Comparison of ENCODE assay signal across 9 cellular contexts in genomic region chr2:201860541-201861154, GRCh38. TPM values are rescaled to one million over a fixed set of nuclear protein-coding genes. Genes with fewer than 3 reads are reported as not detected.
A peak's percentile ranks its signal among the peaks of the same experiment; 100 is the strongest.
DNase-seq lines count a peak whose midpoint lies in the region; ATAC-seq, FAIRE-seq and TF ChIP-seq lines count a peak whose summit lies in the region.
"Had no signal": no experiment of that assay in that cellular context is flagged by ENCODE, and none has a peak within 500 bp of the region (broad histone marks: within the 10 kb centered on the region; RNA-seq: fewer than 3 reads in every experiment).

No MANE protein-coding gene starts in this region.

- no peaks in the 10 kb centered on the region for H3K36me3 ChIP-seq in CD8-positive, alpha-beta T cell (ENCODE audit: insufficient read depth, low read length)

- peaks cover 19% of the 10 kb centered on the region for H3K4me1 Mint-ChIP-seq in CD8-positive, alpha-beta T cell (ENCODE audit: low read depth)
- peaks cover 18% of the 10 kb centered on the region for H3K4me1 Mint-ChIP-seq in activated T-helper 1 cell treated with anti-CD3 and anti-CD28 coated beads, Interleukin-12 subunit alpha, Interleukin-12 subunit beta, Interleukin-2, Interleukin-4 antibody, amounts not matched to agents 30 ng/mL and 10 ng/mL and 1 ng/mL, durations not matched to agents 14 hours and 24 hours and 36 hours (ENCODE audit: low read depth)

- POLR2A ChIA-PET in CD8-positive, alpha-beta T cell (lab: Charles Lee), result interaction anchor here (0.6 to 0.7 kb wide), 2 partner anchors 44 to 70 kb away, joined by 3 read pairs; no protein-coding TSS in a partner anchor

- H3K4me3 Mint-ChIP-seq in CD8-positive, alpha-beta T cell, result no peak overlapping the region
- H3K4me3 Mint-ChIP-seq in activated T-helper 1 cell treated with anti-CD3 and anti-CD28 coated beads, Interleukin-12 subunit alpha, Interleukin-12 subunit beta, Interleukin-2, Interleukin-4 antibody, amounts not matched to agents 30 ng/mL and 10 ng/mL and 1 ng/mL, durations not matched to agents 14 hours and 24 hours and 36 hours, result no peak overlapping the region

- DNase-seq in CD8-positive, alpha-beta T cell, result peak in 5 of 7 experiments; percentile 3 to 52 (median 31)
- peak; percentile 72 for DNase-seq in HT-29 (ENCODE audit: low spot score)
- DNase-seq in NOMO-1 treated with DMSO at 0.1 percent for 48 hours (lab: John Stamatoyannopoulos, UW; ENCODE audit: unreplicated experiment), result peak; percentile 58
- peak; percentile 10 for DNase-seq in activated T-helper 1 cell treated with anti-CD3 and anti-CD28 coated beads, Interleukin-12 subunit alpha, Interleukin-12 subunit beta, Interleukin-2, Interleukin-4 antibody, amounts not matched to agents 30 ng/mL and 10 ng/mL and 1 ng/mL, durations not matched to agents 14 hours and 24 hours and 36 hours (ENCODE audit: low spot score)
- peak; percentile 43 to 67 for DNase-seq in frontal cortex (ENCODE audit: low spot score in 2 of 2)
- DNase-seq in nucleus accumbens (lab: John Stamatoyannopoulos, UW), result peak in 42 of 56 donors; percentile 2 to 73 (median 26)

- H3K4me3 ChIP-seq in CD8-positive, alpha-beta T cell (ENCODE audit: low read depth, low read length), result no peak overlapping the region

- FAIRE-seq in frontal cortex (lab: Jason Lieb, UNC), result peak; percentile 10

- H3K27ac Mint-ChIP-seq in CD8-positive, alpha-beta T cell, result no peak overlapping the region
- no peak overlapping the region for H3K27ac Mint-ChIP-seq in activated T-helper 1 cell treated with anti-CD3 and anti-CD28 coated beads, Interleukin-12 subunit alpha, Interleukin-12 subunit beta, Interleukin-2, Interleukin-4 antibody, amounts not matched to agents 30 ng/mL and 10 ng/mL and 1 ng/mL, durations not matched to agents 14 hours and 24 hours and 36 hours

- H3K4me1 ChIP-seq in CD8-positive, alpha-beta T cell (ENCODE audit: insufficient read depth, low read length), result peaks cover 16% of the 10 kb centered on the region

- peak; percentile 75 for TF ChIP-seq CTCF in CD8-positive, alpha-beta T cell (IDR thresholded peaks at IDR 0.05)

- peaks cover 36% of the 10 kb centered on the region for H3K27me3 Mint-ChIP-seq in CD8-positive, alpha-beta T cell (ENCODE audit: low read depth)
- peaks cover 37% of the 10 kb centered on the region for H3K27me3 Mint-ChIP-seq in activated T-helper 1 cell treated with anti-CD3 and anti-CD28 coated beads, Interleukin-12 subunit alpha, Interleukin-12 subunit beta, Interleukin-2, Interleukin-4 antibody, amounts not matched to agents 30 ng/mL and 10 ng/mL and 1 ng/mL, durations not matched to agents 14 hours and 24 hours and 36 hours (ENCODE audit: insufficient read depth)

- H3K27ac ChIP-seq in CD8-positive, alpha-beta T cell (ENCODE audit: low read depth, low read length), result no peak overlapping the region

- no peaks in the 10 kb centered on the region for H3K9me3 ChIP-seq in CD8-positive, alpha-beta T cell (ENCODE audit: low read length)

- H3K36me3 Mint-ChIP-seq in CD8-positive, alpha-beta T cell, result no peaks in the 10 kb centered on the region
- no peaks in the 10 kb centered on the region for H3K36me3 Mint-ChIP-seq in activated T-helper 1 cell treated with anti-CD3 and anti-CD28 coated beads, Interleukin-12 subunit alpha, Interleukin-12 subunit beta, Interleukin-2, Interleukin-4 antibody, amounts not matched to agents 30 ng/mL and 10 ng/mL and 1 ng/mL, durations not matched to agents 14 hours and 24 hours and 36 hours (ENCODE audit: low read depth)

- peaks cover 5% of the 10 kb centered on the region for H3K27me3 ChIP-seq in CD8-positive, alpha-beta T cell (ENCODE audit: insufficient read depth, low read length)

- H3K9me3 Mint-ChIP-seq in CD8-positive, alpha-beta T cell, result no peaks in the 10 kb centered on the region
- H3K9me3 Mint-ChIP-seq in activated T-helper 1 cell treated with anti-CD3 and anti-CD28 coated beads, Interleukin-12 subunit alpha, Interleukin-12 subunit beta, Interleukin-2, Interleukin-4 antibody, amounts not matched to agents 30 ng/mL and 10 ng/mL and 1 ng/mL, durations not matched to agents 14 hours and 24 hours and 36 hours, result no peaks in the 10 kb centered on the region

- peak; percentile 61 for ATAC-seq in CD8-positive, alpha-beta T cell
- peak; percentile 81 for ATAC-seq in GM19023 (IDR thresholded peaks at IDR 0.05; ENCODE audit: unreplicated experiment)
- no peak for ATAC-seq in GM18870 (IDR thresholded peaks at IDR 0.05; ENCODE audit: unreplicated experiment)

- CTCF ChIA-PET in CD8-positive, alpha-beta T cell (lab: Charles Lee), result interaction anchor here (0.6 to 9.0 kb wide), 27 partner anchors 9 to 1444 kb away, joined by 3 to 137 read pairs (median 3); no protein-coding TSS in a partner anchor

- intact Hi-C loops in CD8-positive, alpha-beta T cell (cut with DNase I, micrococcal nuclease), result loop anchor here (1.0 to 5.0 kb wide), 2 partner anchors 197 to 318 kb away; no protein-coding TSS in a partner anchor
- intact Hi-C loops in activated T-helper 1 cell treated with anti-CD3 and anti-CD28 coated beads, Interleukin-12 subunit alpha, Interleukin-12 subunit beta, Interleukin-2, Interleukin-4 antibody, amounts not matched to agents 30 ng/mL and 10 ng/mL and 1 ng/mL, durations not matched to agents 14 hours and 24 hours and 36 hours (cut with micrococcal nuclease), result loop anchor here (1.0 to 2.0 kb wide), 2 partner anchors 168 to 318 kb away; no protein-coding TSS in a partner anchor

RNA-seq across cellular contexts. Expression of gene CDK15, which starts 54.3 kb away (rescaled TPM):
- total RNA-seq in CD8-positive, alpha-beta T cell, result not detected
- not detected in 2 replicates for total RNA-seq in HT-29 (2014; rRNA removed; shearing (Covaris generic))
- not detected in 2 replicates for total RNA-seq in activated T-helper 1 cell treated with anti-CD3 and anti-CD28 coated beads, Interleukin-12 subunit alpha, Interleukin-12 subunit beta, Interleukin-2, Interleukin-4 antibody, amounts not matched to agents 30 ng/mL and 10 ng/mL and 1 ng/mL, durations not matched to agents 14 hours and 24 hours and 36 hours
- total RNA-seq in frontal cortex, result 0.82 TPM
- total RNA-seq: T-helper 2 cell treated with Interferon-gamma antibody and Interleukin-4, amounts not matched to agents 100 ng/mL and 5 ng/mL, for 36 hours had no signal

Comparison
In these comparisons a context has a peak if more than half of its experiments do, and no peak if none do; other contexts are left out.
1. DNase-seq: peak in every context shown above with its lines; median percentile 72 in HT-29; 58 in NOMO-1 treated with DMSO at 0.1 percent for 48 hours; 55 in frontal cortex; 31 in CD8-positive, alpha-beta T cell; 26 in nucleus accumbens; 10 in activated T-helper 1 cell treated with anti-CD3 and anti-CD28 coated beads, Interleukin-12 subunit alpha, Interleukin-12 subunit beta, Interleukin-2, Interleukin-4 antibody, amounts not matched to agents 30 ng/mL and 10 ng/mL and 1 ng/mL, durations not matched to agents 14 hours and 24 hours and 36 hours.